8 cellular contexts compared by ENCODE assay signal in the genomic region with DNA sequence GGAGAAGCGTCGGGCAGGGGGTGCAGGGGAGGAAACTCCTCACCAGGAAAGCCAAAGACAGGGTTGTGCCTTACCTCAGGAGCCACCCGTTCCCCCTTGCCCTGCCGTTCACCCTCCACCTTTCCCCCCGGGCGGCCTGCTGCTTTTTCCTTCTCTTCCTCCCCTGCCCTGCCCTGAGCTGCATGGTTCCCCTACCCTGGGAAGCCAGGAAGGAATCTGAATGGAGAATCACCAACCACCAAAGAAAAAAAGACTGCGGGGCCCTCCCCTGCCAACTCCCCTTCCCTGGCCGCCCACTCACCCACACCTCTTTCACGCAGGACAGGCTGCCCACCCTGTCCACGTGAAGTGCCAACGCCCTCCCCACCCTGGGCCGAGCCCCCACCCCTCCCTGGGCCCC. TPM values are rescaled to one million over a fixed set of nuclear protein-coding genes. Genes with fewer than 3 reads are reported as not detected.
DNase-seq lines count a peak whose midpoint lies in the region; ATAC-seq and TF ChIP-seq lines count a peak whose summit lies in the region.

No MANE protein-coding gene starts in this region.

- H3K36me3 ChIP-seq in OCI-LY1 (ENCODE audit: insufficient read depth, low read length) (peaks cover 28% of the 10 kb centered on the region), left lung (peaks cover 0 to 16% of the 10 kb centered on the region in 2 donors)

- no peaks in the 10 kb centered on the region for H3K9me3 ChIP-seq in CD4-positive, alpha-beta T cell (ENCODE audit: control insufficient read depth, low read length)
- no peaks in the 10 kb centered on the region for H3K9me3 ChIP-seq in OCI-LY1 (ENCODE audit: low read length)
- H3K9me3 ChIP-seq in left lung = no peaks in the 10 kb centered on the region

- intact Hi-C loops in CD4-positive, alpha-beta T cell (cut with DNase I, micrococcal nuclease) = loop anchor here in 1 of 2 experiments (5.0 to 10.0 kb wide), 3 partner anchors 178 to 715 kb away; partner anchors contain the start of gene NDUFB6
- intact Hi-C loops in left lung (cut with DNase I) = no loop called here

- H3K4me3 ChIP-seq in OCI-LY1 (ENCODE audit: low read depth, low read length, poor library complexity, severe bottlenecking) (peak overlapping the region; percentile 87), astrocyte of the cerebellum (ENCODE audit: low read depth, low read length) (peak overlapping the region; percentile 81), left lung (peak overlapping the region; percentile 83 to 87)

- H2AFZ ChIP-seq in OCI-LY1 (ENCODE audit: low read length) = no peak overlapping the region

- CTCF ChIA-PET in CD4-positive, alpha-beta T cell (lab: Charles Lee) = interaction anchor here (0.8 to 1.0 kb wide), 2 partner anchors 126 to 167 kb away, joined by 3 to 4 read pairs; no protein-coding TSS in a partner anchor

- H3K9me3 Mint-ChIP-seq in CD4-positive, alpha-beta T cell = no peaks in the 10 kb centered on the region

- H4K20me1 ChIP-seq in OCI-LY1 (ENCODE audit: insufficient read depth, low read length) = no peaks in the 10 kb centered on the region

- peak overlapping the region; percentile 94 for H3K27ac ChIP-seq in CD4-positive, alpha-beta T cell (ENCODE audit: low read depth, low read length)
- H3K27ac ChIP-seq in OCI-LY1 (ENCODE audit: low read depth, low read length, poor library complexity, severe bottlenecking) (peak overlapping the region; percentile 93), left lung (peak overlapping the region; percentile 99 to 100)

- H3K4me1 ChIP-seq in OCI-LY1 (ENCODE audit: insufficient read depth, low read length, severe bottlenecking) = peaks cover 44% of the 10 kb centered on the region
- peaks cover 0 to 51% of the 10 kb centered on the region in 2 donors for H3K4me1 ChIP-seq in left lung

- H3K4me1 Mint-ChIP-seq in CD4-positive, alpha-beta T cell (ENCODE audit: low read depth) = peaks cover 55% of the 10 kb centered on the region

- peak overlapping the region; percentile 87 for H3K9ac ChIP-seq in OCI-LY1 (ENCODE audit: low read length)

- in situ Hi-C loops in astrocyte of the cerebellum (cut with HindIII; ENCODE audit: low sequenced_read_pairs) = loop anchor here (25.0 kb wide), 1 partner anchor 173 kb away; the partner anchor contains the start of gene NOL6

- ATAC-seq in CD4-positive, alpha-beta T cell (ENCODE audit: poor library complexity) = no peak
- ATAC-seq in left lung (peak; percentile 2), GM21528 (IDR thresholded peaks at IDR 0.05; ENCODE audit: low FRiP score, unreplicated experiment) (no peak), GM21515 (IDR thresholded peaks at IDR 0.05; ENCODE audit: unreplicated experiment) (no peak)

- peak overlapping the region; percentile 62 for H3K4me2 ChIP-seq in OCI-LY1 (ENCODE audit: low read length)

- peaks cover 40% of the 10 kb centered on the region for H3K79me2 ChIP-seq in OCI-LY1 (ENCODE audit: insufficient read depth, low read length)

- peak overlapping the region; percentile 88 for H3K4me3 Mint-ChIP-seq in CD4-positive, alpha-beta T cell

- H3F3A ChIP-seq in OCI-LY1 (ENCODE audit: insufficient read depth, low read length) = no peaks in the 10 kb centered on the region

- peaks cover 48% of the 10 kb centered on the region for H3K36me3 Mint-ChIP-seq in CD4-positive, alpha-beta T cell (ENCODE audit: low read depth)

- H3K27ac Mint-ChIP-seq in CD4-positive, alpha-beta T cell = peak overlapping the region; percentile 99

- H3K9me2 ChIP-seq in OCI-LY1 (ENCODE audit: low read depth, low read length) = no peaks in the 10 kb centered on the region

- TF ChIP-seq CTCF in CD4-positive, alpha-beta T cell (IDR thresholded peaks at IDR 0.05) = no peak
- no peak for TF ChIP-seq CTCF in OCI-LY1 (IDR thresholded peaks at IDR 0.05; ENCODE audit: low read length)
- TF ChIP-seq CTCF in astrocyte of the cerebellum (IDR thresholded peaks at IDR 0.05; ENCODE audit: low read depth, low read length, missing control alignments) = no peak
- TF ChIP-seq CTCF in left lung (IDR thresholded peaks at IDR 0.05) = no peak

- H3K27me3 ChIP-seq in CD4-positive, alpha-beta T cell (ENCODE audit: control insufficient read depth, insufficient read depth, low read length) = no peaks in the 10 kb centered on the region
- H3K27me3 ChIP-seq in OCI-LY1 (ENCODE audit: insufficient read depth, low read length) = no peaks in the 10 kb centered on the region
- H3K27me3 ChIP-seq in left lung = no peaks in the 10 kb centered on the region

- peak in 5 of 10 experiments; percentile 7 to 40 (median 15) for DNase-seq in CD4-positive, alpha-beta T cell
- DNase-seq in astrocyte of the cerebellum (ENCODE audit: low read depth) (no peak), left lung (peak in 1 of 2 donors; percentile 33), NCI-H526 (lab: John Stamatoyannopoulos, UW) (no peak)
- peak; percentile 32 for DNase-seq in stimulated activated naive CD4-positive, alpha-beta T cell treated with Interleukin-2 at 50 U/mL for 16 hours (lab: John Stamatoyannopoulos, UW)

- POLR2A ChIA-PET in CD4-positive, alpha-beta T cell (lab: Charles Lee) = interaction anchor here (0.8 to 2.7 kb wide), 27 partner anchors 8 to 1349 kb away, joined by 3 to 71 read pairs (median 6); partner anchors contain the start of genes AQP3, B4GALT1, BAG1 and CHMP5

- H3K27me3 Mint-ChIP-seq in CD4-positive, alpha-beta T cell = no peaks in the 10 kb centered on the region

RNA-seq across cellular contexts. Expression of gene NFX1, which starts 0.8 kb away (rescaled TPM):
- total RNA-seq in CD4-positive, alpha-beta T cell = 10 to 100 TPM; 33.1 to 34.1 TPM
- total RNA-seq in left lung = 10 to 100 TPM; 32.0 to 39.3 TPM

RNA-seq across cellular contexts. Expression of gene CHMP5, which starts 24.7 kb away (rescaled TPM):
- total RNA-seq in CD4-positive, alpha-beta T cell = 10 to 100 TPM; 17.4 to 18.6 TPM
- 10 to 100 TPM; 67.4 to 79.3 TPM for total RNA-seq in left lung

RNA-seq across cellular contexts. Expression of gene BAG1, which starts 25.0 kb away (rescaled TPM):
- total RNA-seq in CD4-positive, alpha-beta T cell = 10 to 100 TPM; 58.0 to 61.4 TPM
- 100 to 1,000 TPM; 103 to 111 TPM for total RNA-seq in left lung

RNA-seq across cellular contexts. Expression of gene SPINK4, which starts 49.5 kb away (rescaled TPM):
- not detected for total RNA-seq in CD4-positive, alpha-beta T cell
- not detected for total RNA-seq in left lung
